In the genomic region with DNA sequence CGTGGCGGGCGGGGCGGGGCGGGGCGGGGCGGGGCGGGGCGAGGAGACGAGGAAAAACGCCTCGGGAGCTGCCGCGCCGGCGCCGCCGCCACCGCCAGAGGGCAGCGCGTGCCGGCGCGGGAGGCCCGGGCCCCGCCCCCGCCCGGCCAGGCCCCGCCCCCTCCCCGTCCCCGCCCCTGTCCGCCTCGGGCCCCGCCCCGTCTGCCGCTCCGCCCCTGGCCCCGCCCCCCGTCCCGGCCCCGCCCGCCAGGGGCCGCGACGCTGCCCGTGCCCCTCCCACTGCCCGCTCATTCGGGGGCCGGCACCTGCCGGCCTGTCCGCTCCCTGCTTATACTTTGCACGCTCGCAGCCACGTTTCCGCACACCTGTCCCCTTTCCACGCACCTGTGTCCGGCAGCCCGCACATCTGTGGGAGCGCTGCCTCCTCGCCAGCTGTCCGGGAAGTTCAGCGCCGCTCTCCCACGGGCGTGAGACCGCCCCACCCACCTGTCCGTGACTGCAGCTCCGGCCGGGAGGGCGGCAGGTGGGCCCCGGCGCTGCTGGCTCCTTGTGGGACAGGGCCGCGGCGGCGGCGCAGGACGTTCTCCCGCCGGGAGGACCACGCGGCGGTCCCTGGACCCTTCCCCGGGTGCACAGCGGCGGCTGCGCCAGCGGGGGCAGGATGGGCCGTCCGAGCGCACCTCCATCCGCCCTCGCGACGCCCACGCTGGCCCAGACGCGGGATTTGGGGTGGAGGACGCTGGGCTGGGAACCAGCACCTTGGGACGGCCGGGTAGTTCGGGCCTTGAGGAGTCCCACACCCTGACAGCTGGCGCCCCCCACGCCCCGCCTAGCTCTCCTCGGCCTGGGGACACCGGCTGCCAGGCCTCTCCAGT, we compare ENCODE assay signal across 1 cellular context.
TF ChIP-seq lines count a peak whose summit lies in the region.

No MANE protein-coding gene starts in this region.

TF ChIP-seq in HepG2, 621 proteins besides CTCF, POLR2A, EP300 and RAD21 (continued from another document and continues in another):
- TF ChIP-seq, protein P1, sequence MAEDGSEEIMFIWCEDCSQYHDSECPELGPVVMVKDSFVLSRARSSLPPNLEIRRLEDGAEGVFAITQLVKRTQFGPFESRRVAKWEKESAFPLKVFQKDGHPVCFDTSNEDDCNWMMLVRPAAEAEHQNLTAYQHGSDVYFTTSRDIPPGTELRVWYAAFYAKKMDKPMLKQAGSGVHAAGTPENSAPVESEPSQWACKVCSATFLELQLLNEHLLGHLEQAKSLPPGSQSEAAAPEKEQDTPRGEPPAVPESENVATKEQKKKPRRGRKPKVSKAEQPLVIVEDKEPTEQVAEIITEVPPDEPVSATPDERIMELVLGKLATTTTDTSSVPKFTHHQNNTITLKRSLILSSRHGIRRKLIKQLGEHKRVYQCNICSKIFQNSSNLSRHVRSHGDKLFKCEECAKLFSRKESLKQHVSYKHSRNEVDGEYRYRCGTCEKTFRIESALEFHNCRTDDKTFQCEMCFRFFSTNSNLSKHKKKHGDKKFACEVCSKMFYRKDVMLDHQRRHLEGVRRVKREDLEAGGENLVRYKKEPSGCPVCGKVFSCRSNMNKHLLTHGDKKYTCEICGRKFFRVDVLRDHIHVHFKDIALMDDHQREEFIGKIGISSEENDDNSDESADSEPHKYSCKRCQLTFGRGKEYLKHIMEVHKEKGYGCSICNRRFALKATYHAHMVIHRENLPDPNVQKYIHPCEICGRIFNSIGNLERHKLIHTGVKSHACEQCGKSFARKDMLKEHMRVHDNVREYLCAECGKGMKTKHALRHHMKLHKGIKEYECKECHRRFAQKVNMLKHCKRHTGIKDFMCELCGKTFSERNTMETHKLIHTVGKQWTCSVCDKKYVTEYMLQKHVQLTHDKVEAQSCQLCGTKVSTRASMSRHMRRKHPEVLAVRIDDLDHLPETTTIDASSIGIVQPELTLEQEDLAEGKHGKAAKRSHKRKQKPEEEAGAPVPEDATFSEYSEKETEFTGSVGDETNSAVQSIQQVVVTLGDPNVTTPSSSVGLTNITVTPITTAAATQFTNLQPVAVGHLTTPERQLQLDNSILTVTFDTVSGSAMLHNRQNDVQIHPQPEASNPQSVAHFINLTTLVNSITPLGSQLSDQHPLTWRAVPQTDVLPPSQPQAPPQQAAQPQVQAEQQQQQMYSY (CRISPR knock-in tag; IDR thresholded peaks at IDR 0.05) = no peak; the same call in 1 of the 2 replicates
- TF ChIP-seq, protein P2, sequence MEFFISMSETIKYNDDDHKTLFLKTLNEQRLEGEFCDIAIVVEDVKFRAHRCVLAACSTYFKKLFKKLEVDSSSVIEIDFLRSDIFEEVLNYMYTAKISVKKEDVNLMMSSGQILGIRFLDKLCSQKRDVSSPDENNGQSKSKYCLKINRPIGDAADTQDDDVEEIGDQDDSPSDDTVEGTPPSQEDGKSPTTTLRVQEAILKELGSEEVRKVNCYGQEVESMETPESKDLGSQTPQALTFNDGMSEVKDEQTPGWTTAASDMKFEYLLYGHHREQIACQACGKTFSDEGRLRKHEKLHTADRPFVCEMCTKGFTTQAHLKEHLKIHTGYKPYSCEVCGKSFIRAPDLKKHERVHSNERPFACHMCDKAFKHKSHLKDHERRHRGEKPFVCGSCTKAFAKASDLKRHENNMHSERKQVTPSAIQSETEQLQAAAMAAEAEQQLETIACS (CRISPR knock-in tag; IDR thresholded peaks at IDR 0.05) = no peak
- TF ChIP-seq WIZ (CRISPR knock-in tag; IDR thresholded peaks at IDR 0.05) = no peak
- TF ChIP-seq ARNT (IDR thresholded peaks at IDR 0.05) = no peak
- TF ChIP-seq, protein P3, sequence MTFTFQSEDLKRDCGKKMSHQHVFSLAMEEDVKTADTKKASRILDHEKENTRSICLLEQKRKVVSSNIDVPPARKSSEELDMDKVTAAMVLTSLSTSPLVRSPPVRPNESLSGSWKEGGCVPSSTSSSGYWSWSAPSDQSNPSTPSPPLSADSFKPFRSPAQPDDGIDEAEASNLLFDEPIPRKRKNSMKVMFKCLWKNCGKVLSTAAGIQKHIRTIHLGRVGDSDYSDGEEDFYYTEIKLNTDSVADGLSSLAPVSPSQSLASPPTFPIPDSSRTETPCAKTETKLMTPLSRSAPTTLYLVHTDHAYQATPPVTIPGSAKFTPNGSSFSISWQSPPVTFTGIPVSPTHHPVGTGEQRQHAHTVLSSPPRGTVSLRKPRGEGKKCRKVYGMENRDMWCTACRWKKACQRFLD (CRISPR knock-in tag; IDR thresholded peaks at IDR 0.05; ENCODE audit: borderline replicate concordance) = no peak
- TF ChIP-seq ZFP36 (IDR thresholded peaks at IDR 0.05; ENCODE audit: borderline replicate concordance, low read depth, low read length, partially characterized antibody) = no peak
- TF ChIP-seq ZNF788 (CRISPR knock-in tag; IDR thresholded peaks at IDR 0.05; ENCODE audit: borderline replicate concordance) = no peak; the same call in 1 of the 2 replicates
- TF ChIP-seq NFE2L2 (IDR thresholded peaks at IDR 0.05; ENCODE audit: low read length) = no peak
- TF ChIP-seq FOSL1 (CRISPR knock-in tag; IDR thresholded peaks at IDR 0.05; ENCODE audit: borderline replicate concordance) = no peak
- TF ChIP-seq GABPA (IDR thresholded peaks at IDR 0.05; ENCODE audit: low read depth, low read length) = no peak
- TF ChIP-seq GABPA (CRISPR knock-in tag; IDR thresholded peaks at IDR 0.05; ENCODE audit: low read depth) = no peak
- TF ChIP-seq, protein P4, sequence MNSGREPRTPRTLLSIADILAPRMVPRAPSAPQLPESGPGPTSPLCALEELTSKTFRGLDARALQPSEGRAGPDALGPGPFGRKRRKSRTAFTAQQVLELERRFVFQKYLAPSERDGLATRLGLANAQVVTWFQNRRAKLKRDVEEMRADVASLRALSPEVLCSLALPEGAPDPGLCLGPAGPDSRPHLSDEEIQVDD (CRISPR knock-in tag; IDR thresholded peaks at IDR 0.05; ENCODE audit: borderline replicate concordance) = no peak
- no peak for TF ChIP-seq MBNL3 (CRISPR knock-in tag; conservative IDR thresholded peaks at IDR 0.05)
- no peak; the same call in 1 of the 2 replicates for TF ChIP-seq CHD2 (IDR thresholded peaks at IDR 0.05; ENCODE audit: low read depth, low read length)
- TF ChIP-seq ZNF75D (CRISPR knock-in tag; IDR thresholded peaks at IDR 0.05; ENCODE audit: borderline replicate concordance) = no peak
- TF ChIP-seq ZNF225 (CRISPR knock-in tag; IDR thresholded peaks at IDR 0.05) = no peak
- TF ChIP-seq, protein P5, sequence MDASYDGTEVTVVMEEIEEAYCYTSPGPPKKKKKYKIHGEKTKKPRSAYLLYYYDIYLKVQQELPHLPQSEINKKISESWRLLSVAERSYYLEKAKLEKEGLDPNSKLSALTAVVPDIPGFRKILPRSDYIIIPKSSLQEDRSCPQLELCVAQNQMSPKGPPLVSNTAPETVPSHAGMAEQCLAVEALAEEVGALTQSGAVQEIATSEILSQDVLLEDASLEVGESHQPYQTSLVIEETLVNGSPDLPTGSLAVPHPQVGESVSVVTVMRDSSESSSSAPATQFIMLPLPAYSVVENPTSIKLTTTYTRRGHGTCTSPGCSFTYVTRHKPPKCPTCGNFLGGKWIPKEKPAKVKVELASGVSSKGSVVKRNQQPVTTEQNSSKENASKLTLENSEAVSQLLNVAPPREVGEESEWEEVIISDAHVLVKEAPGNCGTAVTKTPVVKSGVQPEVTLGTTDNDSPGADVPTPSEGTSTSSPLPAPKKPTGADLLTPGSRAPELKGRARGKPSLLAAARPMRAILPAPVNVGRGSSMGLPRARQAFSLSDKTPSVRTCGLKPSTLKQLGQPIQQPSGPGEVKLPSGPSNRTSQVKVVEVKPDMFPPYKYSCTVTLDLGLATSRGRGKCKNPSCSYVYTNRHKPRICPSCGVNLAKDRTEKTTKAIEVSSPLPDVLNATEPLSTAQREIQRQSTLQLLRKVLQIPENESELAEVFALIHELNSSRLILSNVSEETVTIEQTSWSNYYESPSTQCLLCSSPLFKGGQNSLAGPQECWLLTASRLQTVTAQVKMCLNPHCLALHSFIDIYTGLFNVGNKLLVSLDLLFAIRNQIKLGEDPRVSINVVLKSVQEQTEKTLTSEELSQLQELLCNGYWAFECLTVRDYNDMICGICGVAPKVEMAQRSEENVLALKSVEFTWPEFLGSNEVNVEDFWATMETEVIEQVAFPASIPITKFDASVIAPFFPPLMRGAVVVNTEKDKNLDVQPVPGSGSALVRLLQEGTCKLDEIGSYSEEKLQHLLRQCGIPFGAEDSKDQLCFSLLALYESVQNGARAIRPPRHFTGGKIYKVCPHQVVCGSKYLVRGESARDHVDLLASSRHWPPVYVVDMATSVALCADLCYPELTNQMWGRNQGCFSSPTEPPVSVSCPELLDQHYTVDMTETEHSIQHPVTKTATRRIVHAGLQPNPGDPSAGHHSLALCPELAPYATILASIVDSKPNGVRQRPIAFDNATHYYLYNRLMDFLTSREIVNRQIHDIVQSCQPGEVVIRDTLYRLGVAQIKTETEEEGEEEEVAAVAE (CRISPR knock-in tag; IDR thresholded peaks at IDR 0.05; ENCODE audit: borderline replicate concordance) = no peak
- TF ChIP-seq, protein P6, sequence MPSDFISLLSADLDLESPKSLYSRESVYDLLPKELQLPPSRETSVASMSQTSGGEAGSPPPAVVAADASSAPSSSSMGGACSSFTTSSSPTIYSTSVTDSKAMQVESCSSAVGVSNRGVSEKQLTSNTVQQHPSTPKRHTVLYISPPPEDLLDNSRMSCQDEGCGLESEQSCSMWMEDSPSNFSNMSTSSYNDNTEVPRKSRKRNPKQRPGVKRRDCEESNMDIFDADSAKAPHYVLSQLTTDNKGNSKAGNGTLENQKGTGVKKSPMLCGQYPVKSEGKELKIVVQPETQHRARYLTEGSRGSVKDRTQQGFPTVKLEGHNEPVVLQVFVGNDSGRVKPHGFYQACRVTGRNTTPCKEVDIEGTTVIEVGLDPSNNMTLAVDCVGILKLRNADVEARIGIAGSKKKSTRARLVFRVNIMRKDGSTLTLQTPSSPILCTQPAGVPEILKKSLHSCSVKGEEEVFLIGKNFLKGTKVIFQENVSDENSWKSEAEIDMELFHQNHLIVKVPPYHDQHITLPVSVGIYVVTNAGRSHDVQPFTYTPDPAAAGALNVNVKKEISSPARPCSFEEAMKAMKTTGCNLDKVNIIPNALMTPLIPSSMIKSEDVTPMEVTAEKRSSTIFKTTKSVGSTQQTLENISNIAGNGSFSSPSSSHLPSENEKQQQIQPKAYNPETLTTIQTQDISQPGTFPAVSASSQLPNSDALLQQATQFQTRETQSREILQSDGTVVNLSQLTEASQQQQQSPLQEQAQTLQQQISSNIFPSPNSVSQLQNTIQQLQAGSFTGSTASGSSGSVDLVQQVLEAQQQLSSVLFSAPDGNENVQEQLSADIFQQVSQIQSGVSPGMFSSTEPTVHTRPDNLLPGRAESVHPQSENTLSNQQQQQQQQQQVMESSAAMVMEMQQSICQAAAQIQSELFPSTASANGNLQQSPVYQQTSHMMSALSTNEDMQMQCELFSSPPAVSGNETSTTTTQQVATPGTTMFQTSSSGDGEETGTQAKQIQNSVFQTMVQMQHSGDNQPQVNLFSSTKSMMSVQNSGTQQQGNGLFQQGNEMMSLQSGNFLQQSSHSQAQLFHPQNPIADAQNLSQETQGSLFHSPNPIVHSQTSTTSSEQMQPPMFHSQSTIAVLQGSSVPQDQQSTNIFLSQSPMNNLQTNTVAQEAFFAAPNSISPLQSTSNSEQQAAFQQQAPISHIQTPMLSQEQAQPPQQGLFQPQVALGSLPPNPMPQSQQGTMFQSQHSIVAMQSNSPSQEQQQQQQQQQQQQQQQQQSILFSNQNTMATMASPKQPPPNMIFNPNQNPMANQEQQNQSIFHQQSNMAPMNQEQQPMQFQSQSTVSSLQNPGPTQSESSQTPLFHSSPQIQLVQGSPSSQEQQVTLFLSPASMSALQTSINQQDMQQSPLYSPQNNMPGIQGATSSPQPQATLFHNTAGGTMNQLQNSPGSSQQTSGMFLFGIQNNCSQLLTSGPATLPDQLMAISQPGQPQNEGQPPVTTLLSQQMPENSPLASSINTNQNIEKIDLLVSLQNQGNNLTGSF (CRISPR knock-in tag; IDR thresholded peaks at IDR 0.05) = no peak; the same call in 1 of the 2 replicates
- TF ChIP-seq, protein P7, sequence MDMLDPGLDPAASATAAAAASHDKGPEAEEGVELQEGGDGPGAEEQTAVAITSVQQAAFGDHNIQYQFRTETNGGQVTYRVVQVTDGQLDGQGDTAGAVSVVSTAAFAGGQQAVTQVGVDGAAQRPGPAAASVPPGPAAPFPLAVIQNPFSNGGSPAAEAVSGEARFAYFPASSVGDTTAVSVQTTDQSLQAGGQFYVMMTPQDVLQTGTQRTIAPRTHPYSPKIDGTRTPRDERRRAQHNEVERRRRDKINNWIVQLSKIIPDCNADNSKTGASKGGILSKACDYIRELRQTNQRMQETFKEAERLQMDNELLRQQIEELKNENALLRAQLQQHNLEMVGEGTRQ (IDR thresholded peaks at IDR 0.05; ENCODE audit: low read depth, low read length) = no peak
- TF ChIP-seq, protein P7 (CRISPR knock-in tag; IDR thresholded peaks at IDR 0.05; ENCODE audit: borderline replicate concordance) = no peak
- no peak for TF ChIP-seq KDM1A (CRISPR knock-in tag; IDR thresholded peaks at IDR 0.05)
- TF ChIP-seq ZNF709 (CRISPR knock-in tag; IDR thresholded peaks at IDR 0.05) = no peak
- TF ChIP-seq GATA4 (IDR thresholded peaks at IDR 0.05; ENCODE audit: borderline replicate concordance, low read depth) = no peak
- no peak for TF ChIP-seq DR1 (CRISPR knock-in tag; IDR thresholded peaks at IDR 0.05)
- TF ChIP-seq, protein P8, sequence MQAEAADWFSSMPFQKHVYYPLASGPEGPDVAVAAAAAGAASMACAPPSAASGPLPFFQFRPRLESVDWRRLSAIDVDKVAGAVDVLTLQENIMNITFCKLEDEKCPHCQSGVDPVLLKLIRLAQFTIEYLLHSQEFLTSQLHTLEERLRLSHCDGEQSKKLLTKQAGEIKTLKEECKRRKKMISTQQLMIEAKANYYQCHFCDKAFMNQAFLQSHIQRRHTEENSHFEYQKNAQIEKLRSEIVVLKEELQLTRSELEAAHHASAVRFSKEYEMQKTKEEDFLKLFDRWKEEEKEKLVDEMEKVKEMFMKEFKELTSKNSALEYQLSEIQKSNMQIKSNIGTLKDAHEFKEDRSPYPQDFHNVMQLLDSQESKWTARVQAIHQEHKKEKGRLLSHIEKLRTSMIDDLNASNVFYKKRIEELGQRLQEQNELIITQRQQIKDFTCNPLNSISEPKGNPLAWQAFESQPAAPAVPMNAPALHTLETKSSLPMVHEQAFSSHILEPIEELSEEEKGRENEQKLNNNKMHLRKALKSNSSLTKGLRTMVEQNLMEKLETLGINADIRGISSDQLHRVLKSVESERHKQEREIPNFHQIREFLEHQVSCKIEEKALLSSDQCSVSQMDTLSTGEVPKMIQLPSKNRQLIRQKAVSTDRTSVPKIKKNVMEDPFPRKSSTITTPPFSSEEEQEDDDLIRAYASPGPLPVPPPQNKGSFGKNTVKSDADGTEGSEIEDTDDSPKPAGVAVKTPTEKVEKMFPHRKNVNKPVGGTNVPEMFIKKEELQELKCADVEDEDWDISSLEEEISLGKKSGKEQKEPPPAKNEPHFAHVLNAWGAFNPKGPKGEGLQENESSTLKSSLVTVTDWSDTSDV (CRISPR knock-in tag; IDR thresholded peaks at IDR 0.05) = no peak
- TF ChIP-seq HOXD1 (CRISPR knock-in tag; IDR thresholded peaks at IDR 0.05) = 0 out of 2 replicates have a peak, but pooled peaks have one; percentile 19
- no peak for TF ChIP-seq SP2 (CRISPR knock-in tag; IDR thresholded peaks at IDR 0.05)
- no peak for TF ChIP-seq ZNF30 (CRISPR knock-in tag; IDR thresholded peaks at IDR 0.05)
- TF ChIP-seq MZF1 (CRISPR knock-in tag; IDR thresholded peaks at IDR 0.05; ENCODE audit: borderline replicate concordance) = no peak
- TF ChIP-seq RXRA (CRISPR knock-in tag; IDR thresholded peaks at IDR 0.05) = no peak; the same call in 1 of the 2 replicates
